ENCODE assay signal across 1 cellular context in the genomic region with DNA sequence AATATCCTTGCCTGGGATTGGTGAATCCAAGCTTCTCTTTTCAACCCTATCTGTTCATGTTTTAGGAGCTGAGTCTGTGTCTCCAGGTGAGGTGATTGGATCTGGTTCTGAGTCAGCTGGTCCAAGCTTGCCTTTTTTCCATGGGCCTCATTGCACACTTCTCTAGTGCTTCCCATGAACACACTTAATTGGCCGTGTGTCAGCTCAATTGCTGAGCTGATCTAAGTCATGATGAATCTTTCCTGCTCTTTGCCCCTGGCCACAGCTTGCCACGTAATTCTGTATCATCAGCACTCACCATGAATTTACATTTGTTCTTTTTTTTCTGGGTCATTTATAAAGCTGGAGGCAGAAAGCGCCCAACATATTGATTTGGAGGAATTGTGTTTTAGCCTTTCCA.
TF ChIP-seq lines count a peak whose summit lies in the region.

No MANE protein-coding gene starts in this region.

TF ChIP-seq in HCT116, 20 proteins besides CTCF, POLR2A, EP300 and RAD21 (continued from another document):
- TF ChIP-seq, protein P1, sequence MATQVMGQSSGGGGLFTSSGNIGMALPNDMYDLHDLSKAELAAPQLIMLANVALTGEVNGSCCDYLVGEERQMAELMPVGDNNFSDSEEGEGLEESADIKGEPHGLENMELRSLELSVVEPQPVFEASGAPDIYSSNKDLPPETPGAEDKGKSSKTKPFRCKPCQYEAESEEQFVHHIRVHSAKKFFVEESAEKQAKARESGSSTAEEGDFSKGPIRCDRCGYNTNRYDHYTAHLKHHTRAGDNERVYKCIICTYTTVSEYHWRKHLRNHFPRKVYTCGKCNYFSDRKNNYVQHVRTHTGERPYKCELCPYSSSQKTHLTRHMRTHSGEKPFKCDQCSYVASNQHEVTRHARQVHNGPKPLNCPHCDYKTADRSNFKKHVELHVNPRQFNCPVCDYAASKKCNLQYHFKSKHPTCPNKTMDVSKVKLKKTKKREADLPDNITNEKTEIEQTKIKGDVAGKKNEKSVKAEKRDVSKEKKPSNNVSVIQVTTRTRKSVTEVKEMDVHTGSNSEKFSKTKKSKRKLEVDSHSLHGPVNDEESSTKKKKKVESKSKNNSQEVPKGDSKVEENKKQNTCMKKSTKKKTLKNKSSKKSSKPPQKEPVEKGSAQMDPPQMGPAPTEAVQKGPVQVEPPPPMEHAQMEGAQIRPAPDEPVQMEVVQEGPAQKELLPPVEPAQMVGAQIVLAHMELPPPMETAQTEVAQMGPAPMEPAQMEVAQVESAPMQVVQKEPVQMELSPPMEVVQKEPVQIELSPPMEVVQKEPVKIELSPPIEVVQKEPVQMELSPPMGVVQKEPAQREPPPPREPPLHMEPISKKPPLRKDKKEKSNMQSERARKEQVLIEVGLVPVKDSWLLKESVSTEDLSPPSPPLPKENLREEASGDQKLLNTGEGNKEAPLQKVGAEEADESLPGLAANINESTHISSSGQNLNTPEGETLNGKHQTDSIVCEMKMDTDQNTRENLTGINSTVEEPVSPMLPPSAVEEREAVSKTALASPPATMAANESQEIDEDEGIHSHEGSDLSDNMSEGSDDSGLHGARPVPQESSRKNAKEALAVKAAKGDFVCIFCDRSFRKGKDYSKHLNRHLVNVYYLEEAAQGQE (IDR thresholded peaks at IDR 0.05; ENCODE audit: low read depth), result no peak
- no peak for TF ChIP-seq EZH2phosphoT487 (IDR thresholded peaks at IDR 0.05; ENCODE audit: borderline replicate concordance)
- TF ChIP-seq FOSL1 (IDR thresholded peaks at IDR 0.05; ENCODE audit: low read depth), result peak; percentile 61; the same call in 1 of the 2 replicates
- TF ChIP-seq, protein P2, sequence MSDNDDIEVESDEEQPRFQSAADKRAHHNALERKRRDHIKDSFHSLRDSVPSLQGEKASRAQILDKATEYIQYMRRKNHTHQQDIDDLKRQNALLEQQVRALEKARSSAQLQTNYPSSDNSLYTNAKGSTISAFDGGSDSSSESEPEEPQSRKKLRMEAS (IDR thresholded peaks at IDR 0.05), result no peak
TF ChIP-seq in HCT116: peak in this region for 2.
